Comparison of ENCODE assay signal across 1 cellular context in the genomic region with DNA sequence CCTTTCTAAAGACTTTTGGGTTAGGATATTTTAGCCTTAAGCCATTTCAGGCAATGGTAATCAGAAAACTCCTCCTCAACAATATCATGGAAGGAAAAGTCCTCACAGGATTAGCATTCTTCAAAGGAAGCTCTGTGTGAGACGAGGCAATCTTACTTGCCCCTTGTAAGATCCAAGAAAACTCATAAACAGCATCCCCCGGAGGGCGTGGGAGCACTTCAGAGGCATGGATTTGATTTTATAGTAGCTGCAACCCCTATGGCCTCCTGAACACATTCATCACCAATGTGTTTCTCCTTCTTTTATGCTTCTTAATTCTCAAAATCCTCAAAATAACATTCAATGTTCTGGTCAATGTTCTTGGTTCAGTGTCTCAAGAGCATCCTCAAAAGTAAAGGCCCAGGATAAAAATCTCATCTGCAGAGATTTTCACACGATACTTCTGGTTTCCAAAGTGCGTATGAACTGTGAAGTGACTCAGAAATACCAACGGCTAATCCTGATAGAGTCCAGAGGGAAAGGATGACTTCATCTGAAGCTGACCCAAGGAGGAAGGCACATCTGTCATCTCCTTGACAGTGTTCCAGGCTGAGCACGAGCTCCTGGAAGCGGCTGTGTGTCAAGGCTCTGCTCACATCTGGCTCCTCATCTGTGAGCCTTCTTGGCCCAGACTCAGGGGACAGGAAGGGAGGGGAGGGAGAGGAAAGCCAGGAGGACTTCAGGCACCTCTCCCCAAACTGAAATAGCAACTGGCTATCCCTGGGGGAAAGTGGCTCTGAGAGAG.
A peak's percentile ranks its signal among the peaks of the same experiment; 100 is the strongest.
TF ChIP-seq lines count a peak whose summit lies in the region.

No MANE protein-coding gene starts in this region.

TF ChIP-seq in HEK293, 187 proteins besides CTCF, POLR2A, EP300 and RAD21 (continued from another document and continues in another):
- TF ChIP-seq, protein P1, sequence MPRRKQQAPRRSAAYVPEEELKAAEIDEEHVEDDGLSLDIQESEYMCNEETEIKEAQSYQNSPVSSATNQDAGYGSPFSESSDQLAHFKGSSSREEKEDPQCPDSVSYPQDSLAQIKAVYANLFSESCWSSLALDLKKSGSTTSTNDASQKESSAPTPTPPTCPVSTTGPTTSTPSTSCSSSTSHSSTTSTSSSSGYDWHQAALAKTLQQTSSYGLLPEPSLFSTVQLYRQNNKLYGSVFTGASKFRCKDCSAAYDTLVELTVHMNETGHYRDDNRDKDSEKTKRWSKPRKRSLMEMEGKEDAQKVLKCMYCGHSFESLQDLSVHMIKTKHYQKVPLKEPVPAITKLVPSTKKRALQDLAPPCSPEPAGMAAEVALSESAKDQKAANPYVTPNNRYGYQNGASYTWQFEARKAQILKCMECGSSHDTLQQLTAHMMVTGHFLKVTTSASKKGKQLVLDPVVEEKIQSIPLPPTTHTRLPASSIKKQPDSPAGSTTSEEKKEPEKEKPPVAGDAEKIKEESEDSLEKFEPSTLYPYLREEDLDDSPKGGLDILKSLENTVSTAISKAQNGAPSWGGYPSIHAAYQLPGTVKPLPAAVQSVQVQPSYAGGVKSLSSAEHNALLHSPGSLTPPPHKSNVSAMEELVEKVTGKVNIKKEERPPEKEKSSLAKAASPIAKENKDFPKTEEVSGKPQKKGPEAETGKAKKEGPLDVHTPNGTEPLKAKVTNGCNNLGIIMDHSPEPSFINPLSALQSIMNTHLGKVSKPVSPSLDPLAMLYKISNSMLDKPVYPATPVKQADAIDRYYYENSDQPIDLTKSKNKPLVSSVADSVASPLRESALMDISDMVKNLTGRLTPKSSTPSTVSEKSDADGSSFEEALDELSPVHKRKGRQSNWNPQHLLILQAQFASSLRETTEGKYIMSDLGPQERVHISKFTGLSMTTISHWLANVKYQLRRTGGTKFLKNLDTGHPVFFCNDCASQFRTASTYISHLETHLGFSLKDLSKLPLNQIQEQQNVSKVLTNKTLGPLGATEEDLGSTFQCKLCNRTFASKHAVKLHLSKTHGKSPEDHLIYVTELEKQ (tag by site-specific recombination; IDR thresholded peaks at IDR 0.05; ENCODE audit: borderline replicate concordance), result no peak; the same call in 1 of the 2 replicates
- TF ChIP-seq HOXC10 (CRISPR knock-in tag; IDR thresholded peaks at IDR 0.05) (no peak), ZNF354C (tag by site-specific recombination; IDR thresholded peaks at IDR 0.05; ENCODE audit: borderline replicate concordance, low read depth) (no peak), SCRT1 (tag by site-specific recombination; IDR thresholded peaks at IDR 0.05; ENCODE audit: borderline replicate concordance) (no peak), KLF9 (tag by site-specific recombination; IDR thresholded peaks at IDR 0.05; ENCODE audit: low read depth) (no peak), ZNF785 (tag by site-specific recombination; IDR thresholded peaks at IDR 0.05) (no peak), GLI2 (tag by site-specific recombination; IDR thresholded peaks at IDR 0.05; ENCODE audit: borderline replicate concordance, low read depth) (no peak), ZNF560 (tag by site-specific recombination; IDR thresholded peaks at IDR 0.05; ENCODE audit: borderline replicate concordance) (no peak), PRDM2 (tag by site-specific recombination; IDR thresholded peaks at IDR 0.05; ENCODE audit: borderline replicate concordance) (no peak), ZNF112 (tag by site-specific recombination; IDR thresholded peaks at IDR 0.05) (no peak), ZNF239 (tag by site-specific recombination; IDR thresholded peaks at IDR 0.05) (no peak), ZFP41 (tag by site-specific recombination; IDR thresholded peaks at IDR 0.05; ENCODE audit: borderline replicate concordance) (no peak), HOXD13 (CRISPR knock-in tag; IDR thresholded peaks at IDR 0.05; ENCODE audit: borderline replicate concordance) (no peak), ZBTB7A (tag by site-specific recombination; IDR thresholded peaks at IDR 0.05; ENCODE audit: low read depth) (no peak), ZNF704 (tag by site-specific recombination; IDR thresholded peaks at IDR 0.05) (no peak), ZNF416 (tag by site-specific recombination; IDR thresholded peaks at IDR 0.05) (no peak), ZNF214 (tag by site-specific recombination; IDR thresholded peaks at IDR 0.05; ENCODE audit: borderline replicate concordance) (no peak), ZSCAN4 (tag by site-specific recombination; IDR thresholded peaks at IDR 0.05) (no peak), ZFHX2 (tag by site-specific recombination; conservative IDR thresholded peaks at IDR 0.05) (peak; percentile 85), ZNF324 (tag by site-specific recombination; IDR thresholded peaks at IDR 0.05) (no peak), ZNF548 (tag by site-specific recombination; IDR thresholded peaks at IDR 0.05) (no peak), SP2 (tag by site-specific recombination; IDR thresholded peaks at IDR 0.05) (no peak), ZNF350 (tag by site-specific recombination; IDR thresholded peaks at IDR 0.05) (no peak), ZSCAN16 (tag by site-specific recombination; IDR thresholded peaks at IDR 0.05) (peak; percentile 92), SP3 (tag by site-specific recombination; IDR thresholded peaks at IDR 0.05) (no peak; the same call in 1 of the 2 replicates), ZNF114 (tag by site-specific recombination; IDR thresholded peaks at IDR 0.05) (no peak), ZNF221 (tag by site-specific recombination; IDR thresholded peaks at IDR 0.05; ENCODE audit: borderline replicate concordance) (no peak), ZBTB10 (tag by site-specific recombination; IDR thresholded peaks at IDR 0.05) (no peak), ZNF585B (tag by site-specific recombination; IDR thresholded peaks at IDR 0.05) (no peak), RBAK (tag by site-specific recombination; IDR thresholded peaks at IDR 0.05) (no peak), ZNF449 (tag by site-specific recombination; IDR thresholded peaks at IDR 0.05) (no peak), ZNF16 (tag by site-specific recombination; IDR thresholded peaks at IDR 0.05; ENCODE audit: low read depth) (no peak), WT1 (tag by site-specific recombination; IDR thresholded peaks at IDR 0.05) (0 out of 2 replicates have a peak, but pooled peaks have one; percentile 20)
- TF ChIP-seq, protein P2, sequence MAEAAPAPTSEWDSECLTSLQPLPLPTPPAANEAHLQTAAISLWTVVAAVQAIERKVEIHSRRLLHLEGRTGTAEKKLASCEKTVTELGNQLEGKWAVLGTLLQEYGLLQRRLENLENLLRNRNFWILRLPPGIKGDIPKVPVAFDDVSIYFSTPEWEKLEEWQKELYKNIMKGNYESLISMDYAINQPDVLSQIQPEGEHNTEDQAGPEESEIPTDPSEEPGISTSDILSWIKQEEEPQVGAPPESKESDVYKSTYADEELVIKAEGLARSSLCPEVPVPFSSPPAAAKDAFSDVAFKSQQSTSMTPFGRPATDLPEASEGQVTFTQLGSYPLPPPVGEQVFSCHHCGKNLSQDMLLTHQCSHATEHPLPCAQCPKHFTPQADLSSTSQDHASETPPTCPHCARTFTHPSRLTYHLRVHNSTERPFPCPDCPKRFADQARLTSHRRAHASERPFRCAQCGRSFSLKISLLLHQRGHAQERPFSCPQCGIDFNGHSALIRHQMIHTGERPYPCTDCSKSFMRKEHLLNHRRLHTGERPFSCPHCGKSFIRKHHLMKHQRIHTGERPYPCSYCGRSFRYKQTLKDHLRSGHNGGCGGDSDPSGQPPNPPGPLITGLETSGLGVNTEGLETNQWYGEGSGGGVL (tag by site-specific recombination; IDR thresholded peaks at IDR 0.05), result no peak
- TF ChIP-seq, protein P3, sequence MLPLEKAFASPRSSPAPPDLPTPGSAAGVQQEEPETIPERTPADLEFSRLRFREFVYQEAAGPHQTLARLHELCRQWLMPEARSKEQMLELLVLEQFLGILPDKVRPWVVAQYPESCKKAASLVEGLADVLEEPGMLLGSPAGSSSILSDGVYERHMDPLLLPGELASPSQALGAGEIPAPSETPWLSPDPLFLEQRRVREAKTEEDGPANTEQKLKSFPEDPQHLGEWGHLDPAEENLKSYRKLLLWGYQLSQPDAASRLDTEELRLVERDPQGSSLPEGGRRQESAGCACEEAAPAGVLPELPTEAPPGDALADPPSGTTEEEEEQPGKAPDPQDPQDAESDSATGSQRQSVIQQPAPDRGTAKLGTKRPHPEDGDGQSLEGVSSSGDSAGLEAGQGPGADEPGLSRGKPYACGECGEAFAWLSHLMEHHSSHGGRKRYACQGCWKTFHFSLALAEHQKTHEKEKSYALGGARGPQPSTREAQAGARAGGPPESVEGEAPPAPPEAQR (tag by site-specific recombination; IDR thresholded peaks at IDR 0.05), result no peak
